20 cellular contexts compared by ENCODE assay signal in the genomic region with DNA sequence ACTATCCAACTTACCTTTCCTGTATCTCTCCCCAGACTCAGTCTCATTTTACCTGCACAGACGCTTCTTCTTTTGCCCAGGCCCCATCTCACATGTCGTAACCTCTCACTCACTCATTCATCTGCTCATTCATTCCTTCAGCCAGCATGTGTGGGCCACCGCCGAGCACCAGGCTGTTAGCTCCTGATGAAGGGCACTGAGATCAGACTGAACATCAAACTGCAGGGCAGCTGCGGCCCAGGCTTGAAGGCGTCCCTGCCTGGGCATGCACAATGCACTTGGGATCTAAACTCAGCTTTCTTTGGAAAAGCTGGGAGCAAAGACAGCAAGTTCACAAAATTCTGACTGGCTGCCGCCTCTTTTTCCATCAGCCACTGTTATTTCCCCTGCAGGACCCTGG.
"Had no signal": no experiment of that assay in that cellular context is flagged by ENCODE, and none has a peak within 500 bp of the region (broad histone marks: within the 10 kb centered on the region; RNA-seq: fewer than 3 reads in every experiment).

No MANE protein-coding gene starts in this region.

- H3K27me3 ChIP-seq: colonic mucosa, ovary, upper lobe of right lung, vagina had no signal

- H3K4me1 Mint-ChIP-seq: naive thymus-derived CD8-positive, alpha-beta T cell; stimulated activated effector memory CD8-positive, alpha-beta T cell treated with anti-CD3 and anti-CD28 coated beads, Interleukin-12 subunit alpha, Interleukin-12 subunit beta, amount 100 ng/mL, for 72 hours had no signal

- ATAC-seq: mucosa of descending colon; naive thymus-derived CD8-positive, alpha-beta T cell; right cardiac atrium; stimulated activated effector memory CD8-positive, alpha-beta T cell treated with anti-CD3 and anti-CD28 coated beads, Interleukin-12 subunit alpha, Interleukin-12 subunit beta, amount 100 ng/mL, for 72 hours; stimulated activated naive CD8-positive, alpha-beta T cell treated with anti-CD3 and anti-CD28 coated beads, Interleukin-15, Interleukin-2, amounts not matched to agents 100 U/mL and 50 U/mL, for 24 hours; upper lobe of right lung had no signal

- DNase-seq: colonic mucosa; effector CD4-positive, alpha-beta T cell; foreskin melanocyte; hippocampal formation; kidney glomerular epithelial cell; mammary epithelial cell; mucosa of descending colon; naive thymus-derived CD8-positive, alpha-beta T cell; ovary; right cardiac atrium; stimulated activated CD4-positive, alpha-beta T cell treated with anti-CD3 and anti-CD28 coated beads, Interleukin-4, amount 100 ng/mL, for 1 hour; stimulated activated CD8-positive, alpha-beta memory T cell treated with anti-CD3 and anti-CD28 coated beads, Interleukin-4, amount 100 ng/mL, for 48 hours; stimulated activated naive CD8-positive, alpha-beta T cell treated with anti-CD3 and anti-CD28 coated beads, Interleukin-15, Interleukin-2, amounts not matched to agents 100 U/mL and 50 U/mL, for 24 hours; upper lobe of right lung had no signal

- H3K4me3 ChIP-seq: colonic mucosa, mucosa of descending colon, ovary, smooth muscle cell, tibial artery, upper lobe of right lung, vagina had no signal

- H3K4me1 ChIP-seq: colonic mucosa, tibial artery, upper lobe of right lung had no signal

- H3K4me2 ChIP-seq: smooth muscle cell had no signal

- H3K9me3 ChIP-seq: colonic mucosa, mucosa of descending colon, neutrophil, ovary, tibial artery, upper lobe of right lung, vagina had no signal

- H3K36me3 ChIP-seq: colonic mucosa, neutrophil, ovary, tibial artery, upper lobe of right lung, vagina had no signal

- H3K27ac ChIP-seq: colonic mucosa, neutrophil, ovary, tibial artery, upper lobe of right lung, vagina had no signal

- H3K4me3 Mint-ChIP-seq: naive thymus-derived CD8-positive, alpha-beta T cell; stimulated activated effector memory CD8-positive, alpha-beta T cell treated with anti-CD3 and anti-CD28 coated beads, Interleukin-12 subunit alpha, Interleukin-12 subunit beta, amount 100 ng/mL, for 72 hours had no signal

- H3K27ac Mint-ChIP-seq: progenitor cell of endocrine pancreas; stimulated activated effector memory CD8-positive, alpha-beta T cell treated with anti-CD3 and anti-CD28 coated beads, Interleukin-12 subunit alpha, Interleukin-12 subunit beta, amount 100 ng/mL, for 72 hours had no signal

- H3K36me3 Mint-ChIP-seq: naive thymus-derived CD8-positive, alpha-beta T cell; stimulated activated effector memory CD8-positive, alpha-beta T cell treated with anti-CD3 and anti-CD28 coated beads, Interleukin-12 subunit alpha, Interleukin-12 subunit beta, amount 100 ng/mL, for 72 hours had no signal
